ENCODE assay signal across 1 cellular context in the genomic region with DNA sequence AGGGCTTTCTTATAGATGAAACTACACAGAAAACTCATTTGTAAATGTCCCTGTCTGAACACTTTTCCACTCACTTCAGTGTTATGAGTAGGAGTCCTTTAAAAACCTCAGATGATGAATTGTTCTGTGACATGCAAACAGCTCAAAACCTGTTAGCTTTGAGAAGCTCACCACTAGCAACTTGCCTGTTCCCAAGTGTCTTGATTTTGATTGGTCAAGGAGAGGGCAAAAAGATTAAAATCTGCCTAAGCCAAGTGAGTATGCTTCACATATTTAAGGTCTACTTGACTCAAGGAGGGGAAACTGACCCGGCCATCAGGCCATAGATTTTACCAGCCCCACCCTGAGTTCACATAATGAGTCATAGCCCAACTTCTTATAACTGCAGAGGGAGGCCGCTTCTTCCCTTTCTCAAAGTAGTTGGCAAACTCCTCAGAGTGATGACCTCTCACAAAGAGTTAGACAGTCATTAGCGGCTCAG.
TF ChIP-seq lines count a peak whose summit lies in the region.

No MANE protein-coding gene starts in this region.

TF ChIP-seq in HEK293, 187 proteins besides CTCF, POLR2A, EP300 and RAD21 (continued from another document):
- TF ChIP-seq, protein P1, sequence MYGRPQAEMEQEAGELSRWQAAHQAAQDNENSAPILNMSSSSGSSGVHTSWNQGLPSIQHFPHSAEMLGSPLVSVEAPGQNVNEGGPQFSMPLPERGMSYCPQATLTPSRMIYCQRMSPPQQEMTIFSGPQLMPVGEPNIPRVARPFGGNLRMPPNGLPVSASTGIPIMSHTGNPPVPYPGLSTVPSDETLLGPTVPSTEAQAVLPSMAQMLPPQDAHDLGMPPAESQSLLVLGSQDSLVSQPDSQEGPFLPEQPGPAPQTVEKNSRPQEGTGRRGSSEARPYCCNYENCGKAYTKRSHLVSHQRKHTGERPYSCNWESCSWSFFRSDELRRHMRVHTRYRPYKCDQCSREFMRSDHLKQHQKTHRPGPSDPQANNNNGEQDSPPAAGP (tag by site-specific recombination; IDR thresholded peaks at IDR 0.05), result 0 out of 2 replicates have a peak, but pooled peaks have one; percentile 36
- TF ChIP-seq ZNF10 (tag by site-specific recombination; IDR thresholded peaks at IDR 0.05) (no peak), ZNF24 (tag by site-specific recombination; IDR thresholded peaks at IDR 0.05) (no peak), ZNF843 (tag by site-specific recombination; IDR thresholded peaks at IDR 0.05) (no peak), ZNF76 (tag by site-specific recombination; IDR thresholded peaks at IDR 0.05; ENCODE audit: borderline replicate concordance, low read depth) (no peak)
- TF ChIP-seq, protein P2, sequence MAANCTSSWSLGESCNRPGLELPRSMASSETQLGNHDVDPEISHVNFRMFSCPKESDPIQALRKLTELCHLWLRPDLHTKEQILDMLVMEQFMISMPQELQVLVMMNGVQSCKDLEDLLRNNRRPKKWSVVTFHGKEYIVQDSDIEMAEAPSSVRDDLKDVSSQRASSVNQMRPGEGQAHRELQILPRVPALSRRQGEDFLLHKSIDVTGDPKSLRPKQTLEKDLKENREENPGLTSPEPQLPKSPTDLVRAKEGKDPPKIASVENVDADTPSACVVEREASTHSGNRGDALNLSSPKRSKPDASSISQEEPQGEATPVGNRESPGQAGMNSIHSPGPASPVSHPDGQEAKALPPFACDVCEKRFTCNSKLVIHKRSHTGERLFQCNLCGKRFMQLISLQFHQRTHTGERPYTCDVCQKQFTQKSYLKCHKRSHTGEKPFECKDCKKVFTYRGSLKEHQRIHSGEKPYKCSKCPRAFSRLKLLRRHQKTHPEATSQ (tag by site-specific recombination; IDR thresholded peaks at IDR 0.05), result no peak
- TF ChIP-seq, protein P3, sequence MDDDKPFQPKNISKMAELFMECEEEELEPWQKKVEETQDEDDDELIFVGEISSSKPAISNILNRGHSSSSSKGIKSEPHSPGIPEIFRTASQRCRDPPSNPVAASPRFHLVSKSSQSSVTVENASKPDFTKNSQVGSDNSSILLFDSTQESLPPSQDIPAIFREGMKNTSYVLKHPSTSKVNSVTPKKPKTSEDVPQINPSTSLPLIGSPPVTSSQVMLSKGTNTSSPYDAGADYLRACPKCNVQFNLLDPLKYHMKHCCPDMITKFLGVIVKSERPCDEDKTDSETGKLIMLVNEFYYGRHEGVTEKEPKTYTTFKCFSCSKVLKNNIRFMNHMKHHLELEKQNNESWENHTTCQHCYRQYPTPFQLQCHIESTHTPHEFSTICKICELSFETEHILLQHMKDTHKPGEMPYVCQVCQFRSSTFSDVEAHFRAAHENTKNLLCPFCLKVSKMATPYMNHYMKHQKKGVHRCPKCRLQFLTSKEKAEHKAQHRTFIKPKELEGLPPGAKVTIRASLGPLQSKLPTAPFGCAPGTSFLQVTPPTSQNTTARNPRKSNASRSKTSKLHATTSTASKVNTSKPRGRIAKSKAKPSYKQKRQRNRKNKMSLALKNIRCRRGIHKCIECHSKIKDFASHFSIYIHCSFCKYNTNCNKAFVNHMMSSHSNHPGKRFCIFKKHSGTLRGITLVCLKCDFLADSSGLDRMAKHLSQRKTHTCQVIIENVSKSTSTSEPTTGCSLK (tag by site-specific recombination; IDR thresholded peaks at IDR 0.05), result no peak
